In genomic region chr9:127121628-127122175, GRCh38 we compare ENCODE assay signal across 1 cellular context.
A peak's percentile ranks its signal among the peaks of the same experiment; 100 is the strongest.
TF ChIP-seq lines count a peak whose summit lies in the region.

No MANE protein-coding gene starts in this region.

TF ChIP-seq in H1, 55 proteins besides CTCF, POLR2A, EP300 and RAD21 (continued from another document):
- 0 out of 2 replicates have a peak, but pooled peaks have one; percentile 1 for TF ChIP-seq USF2 (IDR thresholded peaks at IDR 0.05; ENCODE audit: low read length)
- TF ChIP-seq HDAC6 (IDR thresholded peaks at IDR 0.05; ENCODE audit: low read depth, low read length) = no peak
- TF ChIP-seq RFX5 (IDR thresholded peaks at IDR 0.05; ENCODE audit: borderline replicate concordance, low read depth, low read length) = no peak
- TF ChIP-seq RNF2 (IDR thresholded peaks at IDR 0.05; ENCODE audit: borderline replicate concordance, low read depth, low read length, missing control alignments, poor library complexity, severe bottlenecking) = no peak
- TF ChIP-seq GABPA (IDR thresholded peaks at IDR 0.05; ENCODE audit: borderline replicate concordance, insufficient read depth, low read length) = no peak
TF ChIP-seq in H1: peak in this region for 3.
